Comparison of ENCODE assay signal across 1 cellular context in genomic region chr11:70437111-70437784, GRCh38.
TF ChIP-seq lines count a peak whose summit lies in the region.

No MANE protein-coding gene starts in this region.

TF ChIP-seq in HepG2, 621 proteins besides CTCF, POLR2A, EP300 and RAD21 (continued from another document):
- TF ChIP-seq, protein P1, sequence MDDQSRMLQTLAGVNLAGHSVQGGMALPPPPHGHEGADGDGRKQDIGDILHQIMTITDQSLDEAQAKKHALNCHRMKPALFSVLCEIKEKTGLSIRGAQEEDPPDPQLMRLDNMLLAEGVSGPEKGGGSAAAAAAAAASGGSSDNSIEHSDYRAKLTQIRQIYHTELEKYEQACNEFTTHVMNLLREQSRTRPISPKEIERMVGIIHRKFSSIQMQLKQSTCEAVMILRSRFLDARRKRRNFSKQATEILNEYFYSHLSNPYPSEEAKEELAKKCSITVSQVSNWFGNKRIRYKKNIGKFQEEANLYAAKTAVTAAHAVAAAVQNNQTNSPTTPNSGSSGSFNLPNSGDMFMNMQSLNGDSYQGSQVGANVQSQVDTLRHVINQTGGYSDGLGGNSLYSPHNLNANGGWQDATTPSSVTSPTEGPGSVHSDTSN (CRISPR knock-in tag; IDR thresholded peaks at IDR 0.05; ENCODE audit: borderline replicate concordance): no peak
- TF ChIP-seq AKAP8 (CRISPR knock-in tag; IDR thresholded peaks at IDR 0.05) (no peak), KDM2A (CRISPR knock-in tag; IDR thresholded peaks at IDR 0.05; ENCODE audit: borderline replicate concordance, low read depth) (peak; percentile 24; the same call in 1 of the 2 replicates), AGO2 (optimal IDR thresholded peaks at IDR 0.05; ENCODE audit: low read depth, low read length) (peak; percentile 95), ZMAT3 (CRISPR knock-in tag; conservative IDR thresholded peaks at IDR 0.05) (no peak), HDAC2 (CRISPR knock-in tag; IDR thresholded peaks at IDR 0.05) (no peak), ZNF687 (CRISPR knock-in tag; IDR thresholded peaks at IDR 0.05) (0 out of 2 replicates have a peak, but pooled peaks have one; percentile 7), ZSCAN29 (CRISPR knock-in tag; conservative IDR thresholded peaks at IDR 0.05) (no peak), MED1 (CRISPR knock-in tag; IDR thresholded peaks at IDR 0.05) (no peak), EEA1 (CRISPR knock-in tag; IDR thresholded peaks at IDR 0.05; ENCODE audit: borderline replicate concordance) (no peak), PHF5A (CRISPR knock-in tag; IDR thresholded peaks at IDR 0.05; ENCODE audit: low read depth, unreplicated experiment) (no peak), FOXP4 (CRISPR knock-in tag; IDR thresholded peaks at IDR 0.05) (no peak), MTF1 (CRISPR knock-in tag; IDR thresholded peaks at IDR 0.05) (no peak)
- TF ChIP-seq, protein P2, sequence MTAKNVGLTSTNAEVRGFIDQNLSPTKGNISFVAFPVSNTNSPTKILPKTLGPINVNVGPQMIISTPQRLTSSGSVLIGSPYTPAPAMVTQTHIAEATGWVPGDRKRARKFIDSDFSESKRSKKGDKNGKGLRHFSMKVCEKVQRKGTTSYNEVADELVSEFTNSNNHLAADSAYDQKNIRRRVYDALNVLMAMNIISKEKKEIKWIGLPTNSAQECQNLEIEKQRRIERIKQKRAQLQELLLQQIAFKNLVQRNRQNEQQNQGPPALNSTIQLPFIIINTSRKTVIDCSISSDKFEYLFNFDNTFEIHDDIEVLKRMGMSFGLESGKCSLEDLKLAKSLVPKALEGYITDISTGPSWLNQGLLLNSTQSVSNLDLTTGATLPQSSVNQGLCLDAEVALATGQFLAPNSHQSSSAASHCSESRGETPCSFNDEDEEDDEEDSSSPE (CRISPR knock-in tag; IDR thresholded peaks at IDR 0.05): no peak
- TF ChIP-seq, protein P3, sequence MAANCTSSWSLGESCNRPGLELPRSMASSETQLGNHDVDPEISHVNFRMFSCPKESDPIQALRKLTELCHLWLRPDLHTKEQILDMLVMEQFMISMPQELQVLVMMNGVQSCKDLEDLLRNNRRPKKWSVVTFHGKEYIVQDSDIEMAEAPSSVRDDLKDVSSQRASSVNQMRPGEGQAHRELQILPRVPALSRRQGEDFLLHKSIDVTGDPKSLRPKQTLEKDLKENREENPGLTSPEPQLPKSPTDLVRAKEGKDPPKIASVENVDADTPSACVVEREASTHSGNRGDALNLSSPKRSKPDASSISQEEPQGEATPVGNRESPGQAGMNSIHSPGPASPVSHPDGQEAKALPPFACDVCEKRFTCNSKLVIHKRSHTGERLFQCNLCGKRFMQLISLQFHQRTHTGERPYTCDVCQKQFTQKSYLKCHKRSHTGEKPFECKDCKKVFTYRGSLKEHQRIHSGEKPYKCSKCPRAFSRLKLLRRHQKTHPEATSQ (CRISPR knock-in tag; IDR thresholded peaks at IDR 0.05; ENCODE audit: borderline replicate concordance): no peak
- TF ChIP-seq, protein P4, sequence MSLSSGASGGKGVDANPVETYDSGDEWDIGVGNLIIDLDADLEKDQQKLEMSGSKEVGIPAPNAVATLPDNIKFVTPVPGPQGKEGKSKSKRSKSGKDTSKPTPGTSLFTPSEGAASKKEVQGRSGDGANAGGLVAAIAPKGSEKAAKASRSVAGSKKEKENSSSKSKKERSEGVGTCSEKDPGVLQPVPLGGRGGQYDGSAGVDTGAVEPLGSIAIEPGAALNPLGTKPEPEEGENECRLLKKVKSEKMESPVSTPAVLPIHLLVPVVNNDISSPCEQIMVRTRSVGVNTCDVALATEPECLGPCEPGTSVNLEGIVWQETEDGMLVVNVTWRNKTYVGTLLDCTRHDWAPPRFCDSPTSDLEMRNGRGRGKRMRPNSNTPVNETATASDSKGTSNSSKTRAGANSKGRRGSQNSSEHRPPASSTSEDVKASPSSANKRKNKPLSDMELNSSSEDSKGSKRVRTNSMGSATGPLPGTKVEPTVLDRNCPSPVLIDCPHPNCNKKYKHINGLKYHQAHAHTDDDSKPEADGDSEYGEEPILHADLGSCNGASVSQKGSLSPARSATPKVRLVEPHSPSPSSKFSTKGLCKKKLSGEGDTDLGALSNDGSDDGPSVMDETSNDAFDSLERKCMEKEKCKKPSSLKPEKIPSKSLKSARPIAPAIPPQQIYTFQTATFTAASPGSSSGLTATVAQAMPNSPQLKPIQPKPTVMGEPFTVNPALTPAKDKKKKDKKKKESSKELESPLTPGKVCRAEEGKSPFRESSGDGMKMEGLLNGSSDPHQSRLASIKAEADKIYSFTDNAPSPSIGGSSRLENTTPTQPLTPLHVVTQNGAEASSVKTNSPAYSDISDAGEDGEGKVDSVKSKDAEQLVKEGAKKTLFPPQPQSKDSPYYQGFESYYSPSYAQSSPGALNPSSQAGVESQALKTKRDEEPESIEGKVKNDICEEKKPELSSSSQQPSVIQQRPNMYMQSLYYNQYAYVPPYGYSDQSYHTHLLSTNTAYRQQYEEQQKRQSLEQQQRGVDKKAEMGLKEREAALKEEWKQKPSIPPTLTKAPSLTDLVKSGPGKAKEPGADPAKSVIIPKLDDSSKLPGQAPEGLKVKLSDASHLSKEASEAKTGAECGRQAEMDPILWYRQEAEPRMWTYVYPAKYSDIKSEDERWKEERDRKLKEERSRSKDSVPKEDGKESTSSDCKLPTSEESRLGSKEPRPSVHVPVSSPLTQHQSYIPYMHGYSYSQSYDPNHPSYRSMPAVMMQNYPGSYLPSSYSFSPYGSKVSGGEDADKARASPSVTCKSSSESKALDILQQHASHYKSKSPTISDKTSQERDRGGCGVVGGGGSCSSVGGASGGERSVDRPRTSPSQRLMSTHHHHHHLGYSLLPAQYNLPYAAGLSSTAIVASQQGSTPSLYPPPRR (CRISPR knock-in tag; IDR thresholded peaks at IDR 0.05; ENCODE audit: borderline replicate concordance): no peak
- TF ChIP-seq, protein P5, sequence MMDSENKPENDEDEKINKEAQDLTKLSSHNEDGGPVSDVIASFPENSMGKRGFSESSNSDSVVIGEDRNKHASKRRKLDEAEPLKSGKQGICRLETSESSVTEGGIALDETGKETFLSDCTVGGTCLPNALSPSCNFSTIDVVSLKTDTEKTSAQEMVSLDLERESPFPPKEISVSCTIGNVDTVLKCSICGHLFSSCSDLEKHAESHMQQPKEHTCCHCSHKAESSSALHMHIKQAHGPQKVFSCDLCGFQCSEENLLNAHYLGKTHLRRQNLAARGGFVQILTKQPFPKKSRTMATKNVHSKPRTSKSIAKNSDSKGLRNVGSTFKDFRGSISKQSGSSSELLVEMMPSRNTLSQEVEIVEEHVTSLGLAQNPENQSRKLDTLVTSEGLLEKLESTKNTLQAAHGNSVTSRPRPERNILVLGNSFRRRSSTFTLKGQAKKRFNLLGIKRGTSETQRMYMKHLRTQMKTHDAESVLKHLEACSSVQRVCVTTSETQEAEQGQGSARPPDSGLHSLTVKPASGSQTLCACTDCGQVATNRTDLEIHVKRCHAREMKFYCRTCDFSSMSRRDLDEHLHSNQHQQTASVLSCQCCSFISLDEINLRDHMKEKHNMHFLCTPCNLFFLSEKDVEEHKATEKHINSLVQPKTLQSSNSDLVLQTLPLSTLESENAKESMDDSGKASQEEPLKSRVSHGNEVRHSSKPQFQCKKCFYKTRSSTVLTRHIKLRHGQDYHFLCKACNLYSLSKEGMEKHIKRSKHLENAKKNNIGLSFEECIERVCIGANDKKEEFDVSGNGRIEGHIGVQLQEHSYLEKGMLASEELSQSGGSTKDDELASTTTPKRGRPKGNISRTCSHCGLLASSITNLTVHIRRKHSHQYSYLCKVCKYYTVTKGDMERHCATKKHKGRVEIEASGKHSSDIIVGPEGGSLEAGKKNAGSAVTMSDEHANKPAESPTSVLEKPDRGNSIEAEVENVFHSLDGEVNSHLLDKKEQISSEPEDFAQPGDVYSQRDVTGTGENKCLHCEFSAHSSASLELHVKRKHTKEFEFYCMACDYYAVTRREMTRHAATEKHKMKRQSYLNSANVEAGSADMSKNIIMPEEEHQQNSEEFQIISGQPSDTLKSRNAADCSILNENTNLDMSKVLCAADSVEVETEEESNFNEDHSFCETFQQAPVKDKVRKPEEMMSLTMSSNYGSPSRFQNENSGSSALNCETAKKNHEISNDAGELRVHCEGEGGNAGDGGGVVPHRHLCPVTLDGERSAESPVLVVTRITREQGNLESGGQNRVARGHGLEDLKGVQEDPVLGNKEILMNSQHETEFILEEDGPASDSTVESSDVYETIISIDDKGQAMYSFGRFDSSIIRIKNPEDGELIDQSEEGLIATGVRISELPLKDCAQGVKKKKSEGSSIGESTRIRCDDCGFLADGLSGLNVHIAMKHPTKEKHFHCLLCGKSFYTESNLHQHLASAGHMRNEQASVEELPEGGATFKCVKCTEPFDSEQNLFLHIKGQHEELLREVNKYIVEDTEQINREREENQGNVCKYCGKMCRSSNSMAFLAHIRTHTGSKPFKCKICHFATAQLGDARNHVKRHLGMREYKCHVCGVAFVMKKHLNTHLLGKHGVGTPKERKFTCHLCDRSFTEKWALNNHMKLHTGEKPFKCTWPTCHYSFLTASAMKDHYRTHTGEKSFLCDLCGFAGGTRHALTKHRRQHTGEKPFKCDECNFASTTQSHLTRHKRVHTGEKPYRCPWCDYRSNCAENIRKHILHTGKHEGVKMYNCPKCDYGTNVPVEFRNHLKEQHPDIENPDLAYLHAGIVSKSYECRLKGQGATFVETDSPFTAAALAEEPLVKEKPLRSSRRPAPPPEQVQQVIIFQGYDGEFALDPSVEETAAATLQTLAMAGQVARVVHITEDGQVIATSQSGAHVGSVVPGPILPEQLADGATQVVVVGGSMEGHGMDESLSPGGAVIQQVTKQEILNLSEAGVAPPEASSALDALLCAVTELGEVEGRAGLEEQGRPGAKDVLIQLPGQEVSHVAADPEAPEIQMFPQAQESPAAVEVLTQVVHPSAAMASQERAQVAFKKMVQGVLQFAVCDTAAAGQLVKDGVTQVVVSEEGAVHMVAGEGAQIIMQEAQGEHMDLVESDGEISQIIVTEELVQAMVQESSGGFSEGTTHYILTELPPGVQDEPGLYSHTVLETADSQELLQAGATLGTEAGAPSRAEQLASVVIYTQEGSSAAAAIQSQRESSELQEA (CRISPR knock-in tag; IDR thresholded peaks at IDR 0.05; ENCODE audit: not compliant biosample characterization): no peak
- TF ChIP-seq, protein P6, sequence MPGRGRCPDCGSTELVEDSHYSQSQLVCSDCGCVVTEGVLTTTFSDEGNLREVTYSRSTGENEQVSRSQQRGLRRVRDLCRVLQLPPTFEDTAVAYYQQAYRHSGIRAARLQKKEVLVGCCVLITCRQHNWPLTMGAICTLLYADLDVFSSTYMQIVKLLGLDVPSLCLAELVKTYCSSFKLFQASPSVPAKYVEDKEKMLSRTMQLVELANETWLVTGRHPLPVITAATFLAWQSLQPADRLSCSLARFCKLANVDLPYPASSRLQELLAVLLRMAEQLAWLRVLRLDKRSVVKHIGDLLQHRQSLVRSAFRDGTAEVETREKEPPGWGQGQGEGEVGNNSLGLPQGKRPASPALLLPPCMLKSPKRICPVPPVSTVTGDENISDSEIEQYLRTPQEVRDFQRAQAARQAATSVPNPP (CRISPR knock-in tag; IDR thresholded peaks at IDR 0.05): no peak
TF ChIP-seq in HepG2: peak in this region for 3.
